18 cellular contexts compared by ENCODE assay signal in the genomic region with DNA sequence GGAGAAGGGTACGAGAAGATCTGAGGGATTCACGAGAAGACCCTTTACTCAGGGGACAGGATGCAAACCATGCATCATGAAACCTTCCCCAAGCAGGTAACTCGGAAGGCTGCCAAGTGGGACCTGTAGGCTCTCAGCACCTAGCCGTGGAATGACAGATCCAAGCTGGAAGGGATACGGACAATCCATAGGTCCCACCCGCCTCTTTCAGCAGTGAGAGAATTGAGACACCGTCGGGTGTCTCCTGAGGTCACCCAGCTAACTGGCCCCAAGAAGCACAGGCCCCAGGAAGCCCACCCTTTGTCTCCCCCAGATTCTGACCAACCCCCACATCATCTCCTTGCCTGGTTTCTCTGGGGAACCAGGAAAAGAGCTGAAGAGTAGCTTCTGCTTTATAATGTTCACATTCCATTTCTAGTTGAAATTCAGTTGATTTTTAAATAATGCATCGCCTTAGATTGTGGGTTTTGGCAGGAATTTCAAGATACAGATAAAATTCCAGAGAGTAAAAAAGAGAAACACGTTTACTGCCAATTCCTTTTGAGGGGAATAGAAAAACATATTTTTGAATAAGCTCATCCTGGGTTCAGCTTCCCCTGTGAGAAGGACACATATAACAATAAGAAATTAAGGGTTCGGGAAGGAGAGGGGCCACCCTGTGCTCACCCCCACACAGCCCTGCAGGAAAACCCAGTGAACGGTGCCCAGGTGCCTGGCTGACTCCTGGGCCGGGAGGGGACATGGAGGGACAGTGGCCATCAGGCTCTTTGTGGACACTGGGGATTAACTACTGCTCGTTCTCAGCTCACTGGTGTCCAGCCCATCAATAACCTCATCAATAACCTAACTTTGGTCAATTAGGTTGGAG. TPM values are rescaled to one million over a fixed set of nuclear protein-coding genes. Genes with fewer than 3 reads are reported as not detected.
DNase-seq lines count a peak whose midpoint lies in the region; ATAC-seq, FAIRE-seq and TF ChIP-seq lines count a peak whose summit lies in the region.
"Had no signal": no experiment of that assay in that cellular context is flagged by ENCODE, and none has a peak within 500 bp of the region (broad histone marks: within the 10 kb centered on the region; RNA-seq: fewer than 3 reads in every experiment).

No MANE protein-coding gene starts in this region.

- H3K27me3 ChIP-seq in SK-N-SH (ENCODE audit: insufficient read depth) (no peaks in the 10 kb centered on the region), astrocyte (ENCODE audit: insufficient read depth, low read length) (peaks cover 20% of the 10 kb centered on the region)

- H3K36me3 ChIP-seq in SK-N-SH (replicated peaks in 1 of 2; ENCODE audit: control insufficient read depth in 1 of 2, insufficient read depth in 2 of 2, low read length in 1 of 2) (no peaks in the 10 kb centered on the region), astrocyte (ENCODE audit: insufficient read depth, low read length) (no peaks in the 10 kb centered on the region)
- H3K36me3 ChIP-seq: Peyer's patch had no signal

- DNase-seq in SK-N-SH (no peak), astrocyte (ENCODE audit: low read depth) (peak; percentile 44), fibroblast of the aortic adventitia (ENCODE audit: low read depth) (peak; percentile 61), nephron progenitor cell (no peak), RPMI8226 (no peak)
- no peak for DNase-seq in activated effector memory CD4-positive, alpha-beta T cell treated with Interleukin-2 at 50 U/mL for 16 hours
- DNase-seq in activated effector memory CD4-positive, alpha-beta T cell treated with anti-CD3 and anti-CD28 coated beads, Interleukin-2, amount 50 U/mL, for 16 hours = no peak
- DNase-seq: GDM1, KBM-7, NCI-H1105, NCI-H2171 treated with DMSO at 0.1 percent for 48 hours, Peyer's patch, Right ventricle myocardium superior had no signal

- H3K9ac ChIP-seq in SK-N-SH (no peak overlapping the region), astrocyte (ENCODE audit: low read length) (no peak overlapping the region)

- TF ChIP-seq EP300 in SK-N-SH (IDR thresholded peaks at IDR 0.05; ENCODE audit: borderline replicate concordance in 1 of 2, low read depth in 1 of 2, low read length in 1 of 2) = no peak

- POLR2A ChIA-PET in SK-N-SH (lab: Yijun Ruan, JAX) = no interaction called here

- H3K27ac ChIP-seq in SK-N-SH (ENCODE audit: low read depth in 2 of 2, low read length in 1 of 2) (no peak overlapping the region), astrocyte (ENCODE audit: low read depth, low read length) (no peak overlapping the region)
- H3K27ac ChIP-seq: 22Rv1, Peyer's patch had no signal

- WGBS in SK-N-SH (ENCODE audit: low lambda C conversion rate) = 80% methylated on average over 13 of the region's 14 CpGs

- no peak for FAIRE-seq in astrocyte (lab: Jason Lieb, UNC)
- FAIRE-seq: H1 had no signal

- TF ChIP-seq CTCF in SK-N-SH (IDR thresholded peaks at IDR 0.05) (no peak), astrocyte (IDR thresholded peaks at IDR 0.05; ENCODE audit: insufficient read depth, low read depth, low read length) (no peak), fibroblast of the aortic adventitia (IDR thresholded peaks at IDR 0.05; ENCODE audit: insufficient read depth, low read length) (no peak), nephron progenitor cell (IDR thresholded peaks at IDR 0.05) (no peak)

- H3K4me1 ChIP-seq in SK-N-SH (ENCODE audit: control insufficient read depth in 1 of 2, insufficient read depth in 2 of 2, low read depth in 1 of 2, low read length in 1 of 2) = peaks cover 9 to 19% of the 10 kb centered on the region in 2 experiments; a peak in 1 of 4 replicates
- peaks cover 9% of the 10 kb centered on the region for H3K4me1 ChIP-seq in astrocyte (ENCODE audit: insufficient read depth, low read length)
- H3K4me1 ChIP-seq: Caco-2 had no signal

- H3K4me3 ChIP-seq in SK-N-SH (ENCODE audit: low read depth in 2 of 2, low read length in 1 of 2) (no peak overlapping the region), astrocyte (ENCODE audit: insufficient read depth, low read depth, low read length) (no peak overlapping the region), fibroblast of the aortic adventitia (ENCODE audit: low read depth, low read length) (no peak overlapping the region)

- peaks cover 2% of the 10 kb centered on the region for H3K9me3 Mint-ChIP-seq in astrocyte (ENCODE audit: unreplicated experiment)
- peaks cover 4% of the 10 kb centered on the region for H3K9me3 Mint-ChIP-seq in nephron progenitor cell

- no peaks in the 10 kb centered on the region for H4K20me1 ChIP-seq in SK-N-SH (ENCODE audit: insufficient read depth)
- no peaks in the 10 kb centered on the region for H4K20me1 ChIP-seq in astrocyte (ENCODE audit: insufficient read depth, low read length)

- TF ChIP-seq RAD21 in SK-N-SH (IDR thresholded peaks at IDR 0.05; ENCODE audit: low read length) = no peak

- no peak for ATAC-seq in SK-N-SH treated with all-trans-retinoic acid at 6 μM for 48 hours

- CTCF ChIA-PET in SK-N-SH (lab: Yijun Ruan, JAX) = interaction anchor here (1.0 to 2.3 kb wide), 9 partner anchors 8 to 1098 kb away, joined by 3 to 11 read pairs (median 4); no protein-coding TSS in a partner anchor

- H3K9me3 ChIP-seq in SK-N-SH (no peaks in the 10 kb centered on the region), astrocyte (ENCODE audit: insufficient read depth, low read depth, low read length) (no peaks in the 10 kb centered on the region)
- H3K9me3 ChIP-seq: Caco-2, Peyer's patch had no signal

- H3K79me2 ChIP-seq in SK-N-SH (ENCODE audit: insufficient read depth) = no peaks in the 10 kb centered on the region
- H3K79me2 ChIP-seq in astrocyte (ENCODE audit: insufficient read depth, low read length) = no peaks in the 10 kb centered on the region

- H3K36me3 Mint-ChIP-seq in astrocyte (ENCODE audit: low read depth, unreplicated experiment) (no peaks in the 10 kb centered on the region), nephron progenitor cell (ENCODE audit: low read depth) (no peaks in the 10 kb centered on the region)

- H3K4me3 Mint-ChIP-seq in astrocyte (ENCODE audit: unreplicated experiment) (no peak overlapping the region), nephron progenitor cell (peak overlapping the region; percentile 54)
- H3K4me3 Mint-ChIP-seq: B cell had no signal

- no peaks in the 10 kb centered on the region for H3K4me1 Mint-ChIP-seq in astrocyte (ENCODE audit: low read depth, unreplicated experiment)
- peaks cover 21% of the 10 kb centered on the region for H3K4me1 Mint-ChIP-seq in nephron progenitor cell

- H2AFZ ChIP-seq in SK-N-SH (ENCODE audit: low read depth) (0 out of 2 replicates have a peak overlapping the region, but pooled peaks have one; percentile 50), astrocyte (ENCODE audit: low read depth, low read length) (no peak overlapping the region)

- H3K27me3 Mint-ChIP-seq in astrocyte (ENCODE audit: low read depth, unreplicated experiment) = peaks cover 55% of the 10 kb centered on the region
- peaks cover 80% of the 10 kb centered on the region for H3K27me3 Mint-ChIP-seq in nephron progenitor cell (ENCODE audit: low read depth, poor library complexity)

- H3K27ac Mint-ChIP-seq in astrocyte (ENCODE audit: unreplicated experiment) (no peak overlapping the region), nephron progenitor cell (no peak overlapping the region)
- H3K27ac Mint-ChIP-seq: B cell had no signal

- no peaks in the 10 kb centered on the region for H3K9me2 ChIP-seq in SK-N-SH

- no peaks in the 10 kb centered on the region for H3F3A ChIP-seq in SK-N-SH (replicated peaks; ENCODE audit: insufficient read depth)

- H3K4me2 ChIP-seq in SK-N-SH = peak overlapping the region; percentile 44
- peak overlapping the region; percentile 78 for H3K4me2 ChIP-seq in astrocyte (ENCODE audit: low read length)

TF ChIP-seq in SK-N-SH, 30 proteins besides CTCF, POLR2A, EP300 and RAD21 (continues in another document):
- TF ChIP-seq TEAD4 (IDR thresholded peaks at IDR 0.05; ENCODE audit: borderline replicate concordance, insufficient read depth) (no peak), TAF1 (IDR thresholded peaks at IDR 0.05; ENCODE audit: borderline replicate concordance, low read depth, low read length) (no peak), RXRA (IDR thresholded peaks at IDR 0.05; ENCODE audit: borderline replicate concordance, low read depth) (no peak), MXI1 (IDR thresholded peaks at IDR 0.05; ENCODE audit: low read depth, low read length) (no peak), RFX5 (IDR thresholded peaks at IDR 0.05; ENCODE audit: low read length) (no peak), JUND (IDR thresholded peaks at IDR 0.05) (no peak)

TF ChIP-seq in SK-N-SH treated with all-trans-retinoic acid at 6 μM for 48 hours, 23 proteins besides CTCF, POLR2A, EP300 and RAD21 (continues in another document):
- TF ChIP-seq, protein P1, sequence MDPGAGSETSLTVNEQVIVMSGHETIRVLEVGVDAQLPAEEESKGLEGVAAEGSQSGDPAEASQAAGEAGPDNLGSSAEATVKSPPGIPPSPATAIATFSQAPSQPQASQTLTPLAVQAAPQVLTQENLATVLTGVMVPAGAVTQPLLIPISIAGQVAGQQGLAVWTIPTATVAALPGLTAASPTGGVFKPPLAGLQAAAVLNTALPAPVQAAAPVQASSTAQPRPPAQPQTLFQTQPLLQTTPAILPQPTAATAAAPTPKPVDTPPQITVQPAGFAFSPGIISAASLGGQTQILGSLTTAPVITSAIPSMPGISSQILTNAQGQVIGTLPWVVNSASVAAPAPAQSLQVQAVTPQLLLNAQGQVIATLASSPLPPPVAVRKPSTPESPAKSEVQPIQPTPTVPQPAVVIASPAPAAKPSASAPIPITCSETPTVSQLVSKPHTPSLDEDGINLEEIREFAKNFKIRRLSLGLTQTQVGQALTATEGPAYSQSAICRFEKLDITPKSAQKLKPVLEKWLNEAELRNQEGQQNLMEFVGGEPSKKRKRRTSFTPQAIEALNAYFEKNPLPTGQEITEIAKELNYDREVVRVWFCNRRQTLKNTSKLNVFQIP (CRISPR knock-in tag; IDR thresholded peaks at IDR 0.05; ENCODE audit: borderline replicate concordance, low read depth) = no peak
- no peak for TF ChIP-seq ZNF70 (CRISPR knock-in tag; IDR thresholded peaks at IDR 0.05)
- TF ChIP-seq BACH2 (CRISPR knock-in tag; IDR thresholded peaks at IDR 0.05; ENCODE audit: borderline replicate concordance) = no peak
- no peak for TF ChIP-seq ZFP3 (CRISPR knock-in tag; IDR thresholded peaks at IDR 0.05)
- TF ChIP-seq RARB (CRISPR knock-in tag; IDR thresholded peaks at IDR 0.05) = no peak

RNA-seq across cellular contexts. Expression of a gene that starts 51.1 kb away (rescaled TPM):
- polyA plus RNA-seq in SK-N-SH (2012; rRNA removed) = 76.7 and 78.9 TPM in 2 replicates
- 75.1 and 78.1 TPM in 2 replicates for polyA plus RNA-seq in SK-N-SH (2012; cell fraction: cytosol; rRNA removed)
- polyA plus RNA-seq in SK-N-SH (2012; cell fraction: nucleus; rRNA removed) = 112 and 123 TPM in 2 replicates
- total RNA-seq in astrocyte (71.5 and 78.8 TPM in 2 replicates), fibroblast of the aortic adventitia (ENCODE audit: low replicate concordance) (27.4 and 29.0 TPM in 2 replicates)

RNA-seq across cellular contexts. Expression of a gene that starts 51.4 kb away (rescaled TPM):
- 24.0 and 25.1 TPM in 2 replicates for polyA plus RNA-seq in SK-N-SH (2012; rRNA removed)
- polyA plus RNA-seq in SK-N-SH (2012; cell fraction: cytosol; rRNA removed) = 15.9 and 25.5 TPM in 2 replicates
- polyA plus RNA-seq in SK-N-SH (2012; cell fraction: nucleus; rRNA removed) = 19.4 and 21.6 TPM in 2 replicates
- total RNA-seq in astrocyte (27.6 and 30.6 TPM in 2 replicates), fibroblast of the aortic adventitia (ENCODE audit: low replicate concordance) (5.1 and 12.0 TPM in 2 replicates)

Comparison
In these comparisons a context has a peak if more than half of its experiments do, and no peak if none do; other contexts are left out.
1. DNase-seq: peak in astrocyte (single experiment) and fibroblast of the aortic adventitia (single experiment); none in SK-N-SH (single experiment), nephron progenitor cell (single experiment), activated effector memory CD4-positive, alpha-beta T cell treated with Interleukin-2 at 50 U/mL for 16 hours (single experiment), RPMI8226 (single experiment) and activated effector memory CD4-positive, alpha-beta T cell treated with anti-CD3 and anti-CD28 coated beads, Interleukin-2, amount 50 U/mL, for 16 hours (single experiment).